Comparison of ENCODE assay signal across 15 cellular contexts in the genomic region with DNA sequence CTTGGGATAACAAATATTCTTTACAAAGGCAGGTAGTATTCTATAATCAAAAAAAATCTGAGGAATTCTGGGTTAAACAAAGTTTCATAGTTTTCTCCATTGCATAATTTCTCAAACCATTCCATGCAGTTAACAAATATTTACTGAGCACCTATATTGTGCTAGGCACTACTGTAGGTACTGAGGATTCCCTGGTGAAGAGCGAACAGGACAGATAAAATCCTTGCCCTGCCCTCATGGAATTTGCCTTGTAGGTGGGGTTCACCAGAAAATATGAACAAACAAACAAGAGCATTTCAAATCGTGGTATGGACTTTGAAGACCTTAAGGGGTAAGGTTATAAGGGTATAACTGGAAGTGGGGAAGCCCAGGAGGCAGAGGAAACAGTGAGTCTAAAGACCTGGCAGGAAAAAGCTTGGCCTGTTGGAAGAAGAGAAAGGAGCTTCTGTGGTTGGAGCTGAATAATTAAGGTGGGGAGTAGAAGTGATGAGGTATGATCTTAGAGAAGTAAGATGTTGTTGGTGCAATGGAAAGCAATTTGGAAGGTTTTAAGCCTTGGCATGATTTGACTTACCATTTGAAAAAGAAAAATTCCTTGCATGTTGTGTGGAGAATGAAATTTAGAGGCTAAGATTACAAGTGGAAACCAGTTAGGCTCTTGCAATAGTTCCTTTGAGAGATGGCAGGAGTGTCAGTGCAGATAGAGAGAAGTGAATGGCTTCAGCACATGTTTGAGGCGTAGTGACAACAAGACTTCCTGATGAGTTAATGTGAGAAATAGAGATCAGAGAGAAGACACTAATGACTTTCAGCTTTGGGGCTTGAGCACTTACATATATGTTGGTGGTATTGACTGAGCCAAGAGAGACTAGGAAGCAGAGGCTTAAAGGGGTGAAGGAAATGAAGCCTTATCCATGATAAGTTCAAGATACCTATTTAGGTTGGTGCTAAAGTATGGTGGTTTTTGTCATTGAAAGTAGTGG. TPM values are rescaled to one million over a fixed set of nuclear protein-coding genes. Genes with fewer than 3 reads are reported as not detected.
A peak's percentile ranks its signal among the peaks of the same experiment; 100 is the strongest.
DNase-seq lines count a peak whose midpoint lies in the region; ATAC-seq and TF ChIP-seq lines count a peak whose summit lies in the region.
"Had no signal": no experiment of that assay in that cellular context is flagged by ENCODE, and none has a peak within 500 bp of the region (broad histone marks: within the 10 kb centered on the region; RNA-seq: fewer than 3 reads in every experiment).

No MANE protein-coding gene starts in this region.

- H3K9me3 Mint-ChIP-seq in activated naive CD4-positive, alpha-beta T cell treated with anti-CD3 and anti-CD28 coated beads for 36 hours: no peaks in the 10 kb centered on the region
- no peaks in the 10 kb centered on the region for H3K9me3 Mint-ChIP-seq in activated naive CD4-positive, alpha-beta T cell treated with anti-CD3 and anti-CD28 coated beads, Interleukin-2, amount 10 ng/mL, durations not matched to agents 7 days and 5 days
- H3K9me3 Mint-ChIP-seq: neural progenitor cell had no signal

- CTCF ChIA-PET in activated naive CD4-positive, alpha-beta T cell treated with anti-CD3 and anti-CD28 coated beads for 36 hours (lab: Charles Lee): interaction anchor here (1.6 kb wide), 1 partner anchor 9 kb away, joined by 4 read pairs; no protein-coding TSS in a partner anchor
- CTCF ChIA-PET in activated naive CD4-positive, alpha-beta T cell treated with anti-CD3 and anti-CD28 coated beads, Interleukin-2, amount 10 ng/mL, durations not matched to agents 7 days and 5 days (lab: Charles Lee): interaction anchor here (1.0 kb wide), 1 partner anchor 83 kb away, joined by 3 read pairs; no protein-coding TSS in a partner anchor

- H3K36me3 Mint-ChIP-seq in activated naive CD4-positive, alpha-beta T cell treated with anti-CD3 and anti-CD28 coated beads for 36 hours (ENCODE audit: low read depth): peaks cover 1% of the 10 kb centered on the region
- no peaks in the 10 kb centered on the region for H3K36me3 Mint-ChIP-seq in activated naive CD4-positive, alpha-beta T cell treated with anti-CD3 and anti-CD28 coated beads, Interleukin-2, amount 10 ng/mL, durations not matched to agents 7 days and 5 days
- H3K36me3 Mint-ChIP-seq: neural progenitor cell had no signal

- H3K27me3 Mint-ChIP-seq in activated naive CD4-positive, alpha-beta T cell treated with anti-CD3 and anti-CD28 coated beads for 36 hours (ENCODE audit: low read depth): peaks cover 11% of the 10 kb centered on the region
- H3K27me3 Mint-ChIP-seq in activated naive CD4-positive, alpha-beta T cell treated with anti-CD3 and anti-CD28 coated beads, Interleukin-2, amount 10 ng/mL, durations not matched to agents 7 days and 5 days: peaks cover 5% of the 10 kb centered on the region

- no peak overlapping the region for H3K4me3 ChIP-seq in tibial artery
- no peak overlapping the region for H3K4me3 ChIP-seq in right atrium auricular region
- H3K4me3 ChIP-seq: hepatocyte, left lung, neural progenitor cell had no signal

- no peak overlapping the region for H3K4me3 Mint-ChIP-seq in activated naive CD4-positive, alpha-beta T cell treated with anti-CD3 and anti-CD28 coated beads for 36 hours
- H3K4me3 Mint-ChIP-seq in activated naive CD4-positive, alpha-beta T cell treated with anti-CD3 and anti-CD28 coated beads, Interleukin-2, amount 10 ng/mL, durations not matched to agents 7 days and 5 days: no peak overlapping the region
- H3K4me3 Mint-ChIP-seq: neural progenitor cell had no signal

- peak; percentile 38 for ATAC-seq in HG02623 (IDR thresholded peaks at IDR 0.05; ENCODE audit: unreplicated experiment)
- ATAC-seq in HG03558 (IDR thresholded peaks at IDR 0.05; ENCODE audit: extremely low read depth, unreplicated experiment): peak; percentile 43
- no peak for ATAC-seq in GM19397 (IDR thresholded peaks at IDR 0.05; ENCODE audit: unreplicated experiment)
- ATAC-seq: left lung had no signal

- intact Hi-C loops in activated naive CD4-positive, alpha-beta T cell treated with anti-CD3 and anti-CD28 coated beads for 36 hours (cut with micrococcal nuclease): loop anchor here (1.0 kb wide), 3 partner anchors 8 to 77 kb away; no protein-coding TSS in a partner anchor
- intact Hi-C loops in tibial artery (cut with DNase I; ENCODE audit: low total_unique reads): no loop called here

- H3K9me3 ChIP-seq in tibial artery (no peaks in the 10 kb centered on the region), right atrium auricular region (no peaks in the 10 kb centered on the region)
- H3K9me3 ChIP-seq: left lung had no signal

- TF ChIP-seq CTCF in tibial artery (IDR thresholded peaks at IDR 0.05) (no peak), right atrium auricular region (IDR thresholded peaks at IDR 0.05) (no peak)

- H3K27ac ChIP-seq in tibial artery (peak overlapping the region; percentile 28 to 56), right atrium auricular region (no peak overlapping the region)
- H3K27ac ChIP-seq: hepatocyte, left lung, neural progenitor cell had no signal

- H3K4me1 ChIP-seq in tibial artery (peaks cover 0 to 55% (median 13%) of the 10 kb centered on the region in 4 donors), right atrium auricular region (no peaks in the 10 kb centered on the region)
- H3K4me1 ChIP-seq: left lung, neural progenitor cell had no signal

- peak overlapping the region; percentile 2 for H3K27ac Mint-ChIP-seq in activated naive CD4-positive, alpha-beta T cell treated with anti-CD3 and anti-CD28 coated beads for 36 hours
- no peak overlapping the region for H3K27ac Mint-ChIP-seq in activated naive CD4-positive, alpha-beta T cell treated with anti-CD3 and anti-CD28 coated beads, Interleukin-2, amount 10 ng/mL, durations not matched to agents 7 days and 5 days
- H3K27ac Mint-ChIP-seq: neural progenitor cell had no signal

- H3K27me3 ChIP-seq in tibial artery: no peaks in the 10 kb centered on the region
- no peaks in the 10 kb centered on the region for H3K27me3 ChIP-seq in right atrium auricular region
- H3K27me3 ChIP-seq: hepatocyte, left lung, neural progenitor cell had no signal

- H3K4me1 Mint-ChIP-seq in activated naive CD4-positive, alpha-beta T cell treated with anti-CD3 and anti-CD28 coated beads for 36 hours (ENCODE audit: low read depth): peaks cover 23% of the 10 kb centered on the region
- H3K4me1 Mint-ChIP-seq in activated naive CD4-positive, alpha-beta T cell treated with anti-CD3 and anti-CD28 coated beads, Interleukin-2, amount 10 ng/mL, durations not matched to agents 7 days and 5 days: peaks cover 13% of the 10 kb centered on the region
- H3K4me1 Mint-ChIP-seq: neural progenitor cell had no signal

- DNase-seq in activated naive CD4-positive, alpha-beta T cell treated with anti-CD3 and anti-CD28 coated beads for 36 hours: peak; percentile 13
- no peak for DNase-seq in activated naive CD4-positive, alpha-beta T cell treated with anti-CD3 and anti-CD28 coated beads, Interleukin-2, amount 10 ng/mL, durations not matched to agents 7 days and 5 days
- DNase-seq in tibial artery (no peak), right atrium auricular region (ENCODE audit: low spot score) (no peak), NCI-H510A (lab: John Stamatoyannopoulos, UW) (no peak)
- DNase-seq: activated CD4-positive, alpha-beta T cell treated with anti-CD3 and anti-CD28 coated beads for 4 hours; activated naive CD4-positive, alpha-beta T cell treated with anti-CD3 and anti-CD28 coated beads, Interleukin-2, amount 50 U/mL, for 16 hours; erythroblast; left lung; OCI-M1 had no signal

- H3K36me3 ChIP-seq in tibial artery (no peaks in the 10 kb centered on the region), right atrium auricular region (no peaks in the 10 kb centered on the region)
- H3K36me3 ChIP-seq: left lung, neural progenitor cell had no signal

RNA-seq across cellular contexts. Expression of a gene that starts 55.7 kb away (rescaled TPM):
- 10 to 100 TPM; 38.6 to 42.3 TPM for total RNA-seq in activated naive CD4-positive, alpha-beta T cell treated with anti-CD3 and anti-CD28 coated beads for 36 hours
- 100 to 1,000 TPM; 166 to 286 TPM for total RNA-seq in right atrium auricular region

Comparison
In these comparisons a context has a peak if more than half of its experiments do, and no peak if none do; other contexts are left out.
1. H3K27ac ChIP-seq: peak in tibial artery (2 of 2); none in right atrium auricular region (0 of 2).